In genomic region chr2:181891258-181891965, GRCh38 we compare ENCODE assay signal across 1 cellular context.
TF ChIP-seq lines count a peak whose summit lies in the region.

Gene ITPRID2, plus strand, starts transcription at chr2:181891730. Its CDS starts 337 bp downstream, at chr2:181892067.

TF ChIP-seq in K562, 482 proteins besides CTCF, POLR2A, EP300 and RAD21 (continued from another document):
- no peak for TF ChIP-seq CBX1 (IDR thresholded peaks at IDR 0.05; ENCODE audit: low read depth)
- TF ChIP-seq TEAD4 (IDR thresholded peaks at IDR 0.05; ENCODE audit: low read length) = peak; percentile 35; the same call in 1 of the 2 replicates
- TF ChIP-seq TEAD4 (CRISPR knock-in tag; IDR thresholded peaks at IDR 0.05; ENCODE audit: borderline replicate concordance) = no peak
- TF ChIP-seq GTF2E2 (tag; IDR thresholded peaks at IDR 0.05) = 0 out of 2 replicates have a peak, but pooled peaks have one; percentile 49
- TF ChIP-seq ZNF780A (CRISPR knock-in tag; IDR thresholded peaks at IDR 0.05) = no peak
- TF ChIP-seq ZBTB1 (CRISPR knock-in tag; IDR thresholded peaks at IDR 0.05; ENCODE audit: borderline replicate concordance, low read depth) = no peak
- TF ChIP-seq NONO (IDR thresholded peaks at IDR 0.05; ENCODE audit: low read depth in 2 of 2, low read length in 1 of 2) = peak in 1 of 2 experiments; percentile 42; a peak in 1 of 4 replicates
- no peak for TF ChIP-seq ZNF561 (CRISPR knock-in tag; conservative IDR thresholded peaks at IDR 0.05)
- TF ChIP-seq PRPF4 (IDR thresholded peaks at IDR 0.05; ENCODE audit: insufficient read depth, low read depth, low read length, poor library complexity, severe bottlenecking) = no peak
- no peak for TF ChIP-seq HOMEZ (CRISPR knock-in tag; IDR thresholded peaks at IDR 0.05)
- TF ChIP-seq ZNF507 (tag; conservative IDR thresholded peaks at IDR 0.05) = no peak
- TF ChIP-seq THAP12 (CRISPR knock-in tag; IDR thresholded peaks at IDR 0.05) = no peak
